1 cellular context compared by ENCODE assay signal in genomic region chr15:68875377-68876116, GRCh38.
TF ChIP-seq lines count a peak whose summit lies in the region.

No MANE protein-coding gene starts in this region.

TF ChIP-seq in IMR-90, 13 proteins besides CTCF, POLR2A, EP300 and RAD21 (continued from another document):
- no peak for TF ChIP-seq NFE2L2 (IDR thresholded peaks at IDR 0.05; ENCODE audit: low read depth, low read length)
- no peak for TF ChIP-seq MAZ (IDR thresholded peaks at IDR 0.05; ENCODE audit: borderline replicate concordance, low read depth, low read length)
- no peak for TF ChIP-seq FOS (IDR thresholded peaks at IDR 0.05; ENCODE audit: low read depth, low read length)
- peak; percentile 89 for TF ChIP-seq SMC3 (IDR thresholded peaks at IDR 0.05; ENCODE audit: low read depth, low read length)
- TF ChIP-seq MAFK (IDR thresholded peaks at IDR 0.05; ENCODE audit: low read depth, low read length), result no peak
